ENCODE assay signal across 21 cellular contexts in the genomic region with DNA sequence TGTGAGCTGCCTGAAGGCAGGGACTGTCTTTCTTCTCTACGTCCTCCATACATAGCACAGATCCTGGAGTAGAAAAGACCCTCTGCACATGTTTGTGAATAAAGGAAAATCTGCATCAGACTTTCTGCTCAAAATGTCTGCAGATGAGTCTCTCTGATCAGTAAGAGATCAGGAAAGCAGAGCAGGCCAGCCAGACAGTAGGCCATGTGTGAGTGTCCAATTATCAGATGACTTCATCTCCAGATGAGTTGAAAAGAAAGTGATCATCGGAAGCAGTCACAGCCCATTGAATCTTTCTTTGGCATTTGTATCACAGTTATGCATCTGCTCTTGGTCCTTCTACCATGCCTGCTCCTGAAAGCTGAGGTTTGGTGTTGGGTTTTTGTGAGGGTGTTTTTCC.
"Had no signal": no experiment of that assay in that cellular context is flagged by ENCODE, and none has a peak within 500 bp of the region (broad histone marks: within the 10 kb centered on the region; RNA-seq: fewer than 3 reads in every experiment).

No MANE protein-coding gene starts in this region.

- H3K9me3 ChIP-seq: MG63, SJSA1 had no signal

- H3K27ac ChIP-seq: SJSA1 had no signal

- H3K4me3 ChIP-seq: MG63, SJSA1 had no signal

- H3K27me3 ChIP-seq: MG63, SJSA1 had no signal

- ATAC-seq: HepG2 had no signal

- DNase-seq: IMR-90, Karpas-422, KG1, MG63, NCI-H1092, NCI-H1105 treated with DMSO at 0.1 percent for 48 hours, NCI-H1417 treated with DMSO at 0.1 percent for 48 hours, NCI-H187, NCI-H2029, NCI-H2081 treated with DMSO at 0.1 percent for 48 hours, NCI-H2171, NCI-H226, NCI-H510A treated with DMSO at 0.1 percent for 48 hours, NCI-H526, NCI-H82, Right ventricle myocardium superior, RPMI8226, SIG-M5 had no signal

- H3K4me1 ChIP-seq: SJSA1 had no signal

- H3K36me3 ChIP-seq: MG63, SJSA1 had no signal

- FAIRE-seq: HepG2, RCC 7860 had no signal
